8 cellular contexts compared by ENCODE assay signal in genomic region chr3:58010562-58010961, GRCh38. TPM values are rescaled to one million over a fixed set of nuclear protein-coding genes. Genes with fewer than 3 reads are reported as not detected.
DNase-seq lines count a peak whose midpoint lies in the region; ATAC-seq, FAIRE-seq and TF ChIP-seq lines count a peak whose summit lies in the region.

No MANE protein-coding gene starts in this region.

- peaks cover 43% of the 10 kb centered on the region for H3K4me1 Mint-ChIP-seq in activated CD4-positive, alpha-beta T cell treated with anti-CD3 and anti-CD28 coated beads for 36 hours

- H3K27ac Mint-ChIP-seq in activated CD4-positive, alpha-beta T cell treated with anti-CD3 and anti-CD28 coated beads for 36 hours: no peak overlapping the region

- no peaks in the 10 kb centered on the region for H3K27me3 Mint-ChIP-seq in activated CD4-positive, alpha-beta T cell treated with anti-CD3 and anti-CD28 coated beads for 36 hours

- H3K4me1 ChIP-seq in ascending aorta (peaks cover 8 to 38% of the 10 kb centered on the region in 2 donors), keratinocyte (ENCODE audit: control insufficient read depth, extremely low read depth, insufficient read depth, low read length) (peaks cover 58% of the 10 kb centered on the region), stomach smooth muscle (ENCODE audit: control insufficient read depth, insufficient read depth, low read length) (peaks cover 49% of the 10 kb centered on the region)

- peak overlapping the region; percentile 88 for H3K4me3 Mint-ChIP-seq in activated CD4-positive, alpha-beta T cell treated with anti-CD3 and anti-CD28 coated beads for 36 hours

- H3K27ac ChIP-seq in ascending aorta (peak overlapping the region; percentile 80 to 87), keratinocyte (ENCODE audit: control insufficient read depth, insufficient read depth, low read length) (peak overlapping the region; percentile 11), stomach smooth muscle (ENCODE audit: low read length) (peak overlapping the region; percentile 31)

- intact Hi-C loops in activated CD4-positive, alpha-beta T cell treated with anti-CD3 and anti-CD28 coated beads for 36 hours (cut with DNase I, micrococcal nuclease): no loop called here
- intact Hi-C loops in ascending aorta (cut with DNase I): loop anchor here (5.0 kb wide), 1 partner anchor 42 kb away; no protein-coding TSS in a partner anchor

- no peak overlapping the region for H2AFZ ChIP-seq in keratinocyte (ENCODE audit: control insufficient read depth, low read length)

- H3K4me2 ChIP-seq in keratinocyte (ENCODE audit: control insufficient read depth, extremely low read depth, insufficient read depth, low read depth, low read length): peak overlapping the region; percentile 100

- H3K4me3 ChIP-seq in ascending aorta (peak overlapping the region; percentile 85 to 100), keratinocyte (ENCODE audit: control insufficient read depth in 2 of 3, extremely low read depth in 1 of 3, insufficient read depth in 2 of 3, low read depth in 1 of 3, low read length in 3 of 3) (peak overlapping the region; percentile 81 to 94 (median 93)), stomach smooth muscle (ENCODE audit: low read length in 2 of 2) (peak overlapping the region; percentile 37 to 100)

- in situ Hi-C loops in G401 (cut with HindIII; ENCODE audit: low sequenced_read_pairs): no loop called here

- POLR2A ChIA-PET in activated CD4-positive, alpha-beta T cell treated with anti-CD3 and anti-CD28 coated beads for 36 hours (lab: Charles Lee): no interaction called here

- H3K9me3 ChIP-seq in ascending aorta (no peaks in the 10 kb centered on the region), keratinocyte (ENCODE audit: control insufficient read depth, low read depth, low read length) (no peaks in the 10 kb centered on the region), stomach smooth muscle (ENCODE audit: control insufficient read depth in 2 of 2, low read length in 2 of 2) (no peaks in the 10 kb centered on the region)

- ATAC-seq in activated CD4-positive, alpha-beta T cell treated with anti-CD3 and anti-CD28 coated beads for 36 hours: no peak

- FAIRE-seq in keratinocyte (lab: Jason Lieb, UNC): no peak

- no peaks in the 10 kb centered on the region for H3K9me3 Mint-ChIP-seq in activated CD4-positive, alpha-beta T cell treated with anti-CD3 and anti-CD28 coated beads for 36 hours (ENCODE audit: low read depth)

- no peak for DNase-seq in activated CD4-positive, alpha-beta T cell treated with anti-CD3 and anti-CD28 coated beads for 36 hours
- DNase-seq in activated CD4-positive, alpha-beta T cell treated with anti-CD3 and anti-CD28 coated beads, Interleukin-2, amount 50 U/mL, for 48 hours: no peak
- DNase-seq in ascending aorta (ENCODE audit: low spot score in 2 of 2) (no peak), keratinocyte (ENCODE audit: low read depth, low spot score) (no peak), G401 (ENCODE audit: low spot score) (no peak), GM19240 (ENCODE audit: insufficient read length, low spot score) (no peak), NCI-H2227 (lab: John Stamatoyannopoulos, UW; ENCODE audit: unreplicated experiment) (no peak)

- H3K36me3 Mint-ChIP-seq in activated CD4-positive, alpha-beta T cell treated with anti-CD3 and anti-CD28 coated beads for 36 hours (ENCODE audit: low read depth): no peaks in the 10 kb centered on the region

- H3K79me2 ChIP-seq in keratinocyte (ENCODE audit: control insufficient read depth, insufficient read depth, low read length): peaks cover 77% of the 10 kb centered on the region

- dilution Hi-C loops in keratinocyte (cut with MboI; ENCODE audit: extremely low pct_ligation_motif_present, low sequenced_read_pairs): no loop called here

- H3K27me3 ChIP-seq in ascending aorta (no peaks in the 10 kb centered on the region), keratinocyte (ENCODE audit: control insufficient read depth, extremely low read depth, insufficient read depth, low read length) (no peaks in the 10 kb centered on the region), stomach smooth muscle (ENCODE audit: control insufficient read depth in 1 of 2, insufficient read depth in 2 of 2, low read length in 2 of 2) (no peaks in the 10 kb centered on the region)

- H3K36me3 ChIP-seq in ascending aorta: no peaks in the 10 kb centered on the region
- H3K36me3 ChIP-seq in keratinocyte (ENCODE audit: control insufficient read depth in 2 of 2, extremely low read depth in 1 of 2, insufficient read depth in 2 of 2, low read length in 2 of 2): peaks cover 14 to 56% of the 10 kb centered on the region in 2 experiments
- H3K36me3 ChIP-seq in stomach smooth muscle (ENCODE audit: control insufficient read depth in 2 of 2, insufficient read depth in 2 of 2, low read length in 2 of 2): peaks cover 0 to 2% of the 10 kb centered on the region in 2 donors

- CTCF ChIA-PET in activated CD4-positive, alpha-beta T cell treated with anti-CD3 and anti-CD28 coated beads for 36 hours (lab: Charles Lee): interaction anchor here (1.4 to 4.6 kb wide), 3 partner anchors 8 to 108 kb away, joined by 3 to 22 read pairs (median 6); no protein-coding TSS in a partner anchor

- H3K9me1 ChIP-seq in keratinocyte (ENCODE audit: control insufficient read depth, extremely low read depth, insufficient read depth, low read length): peaks cover 12% of the 10 kb centered on the region

- H4K20me1 ChIP-seq in keratinocyte (ENCODE audit: control insufficient read depth, extremely low read depth, insufficient read depth, low read length): peaks cover 62% of the 10 kb centered on the region

- H3K9ac ChIP-seq in keratinocyte (ENCODE audit: control insufficient read depth, extremely low read depth, insufficient read depth, low read length) (peak overlapping the region; percentile 85), stomach smooth muscle (ENCODE audit: low read length in 2 of 2) (peak overlapping the region in 1 of 2 donors; percentile 47)

- TF ChIP-seq CTCF in ascending aorta (IDR thresholded peaks at IDR 0.05): no peak
- TF ChIP-seq CTCF in keratinocyte (optimal IDR thresholded peaks at IDR 0.05 in 1 of 3, IDR thresholded peaks at IDR 0.05 in 1 of 3, conservative IDR thresholded peaks at IDR 0.05 in 1 of 3; ENCODE audit: extremely low read depth in 1 of 3, insufficient read depth in 2 of 3, low read length in 3 of 3): no peak

RNA-seq across cellular contexts. Expression of gene FLNB, which starts 2.3 kb away (rescaled TPM):
- 10 to 100 TPM; 25.4 to 29.1 TPM for total RNA-seq in activated CD4-positive, alpha-beta T cell treated with anti-CD3 and anti-CD28 coated beads for 36 hours
- 144 TPM for total RNA-seq in ascending aorta
- 271 to 566 TPM (median 289 TPM) in 3 replicates for polyA plus RNA-seq in keratinocyte
- polyA plus RNA-seq in keratinocyte (2011; ENCODE audit: low read depth): 139 TPM
- polyA plus RNA-seq in keratinocyte (2011; cell fraction: cytosol; rRNA removed): 224 and 242 TPM in 2 replicates
- 1,762 and 1,792 TPM in 2 replicates for polyA plus RNA-seq in keratinocyte (2011; cell fraction: nucleus; rRNA removed)
- 243 and 645 TPM in 2 replicates for polyA plus RNA-seq in keratinocyte (2012; ENCODE audit: low replicate concordance)
- 1,184 to 1,540 TPM (median 1,356 TPM) in 3 replicates for polyA minus RNA-seq in keratinocyte
- polyA minus RNA-seq in keratinocyte (2011; cell fraction: cytosol; rRNA and poly(A)+ RNA removed): 873 TPM
- 2,395 and 3,178 TPM in 2 replicates for polyA minus RNA-seq in keratinocyte (2011; cell fraction: nucleus; rRNA and poly(A)+ RNA removed)
- 140 and 146 TPM in 2 replicates for total RNA-seq in G401 (2014; rRNA removed; shearing (Covaris generic))

Comparison
In these comparisons a context has a peak if more than half of its experiments do, and no peak if none do; other contexts are left out.
1. H3K27ac ChIP-seq: peak in every context shown above with its lines; median percentile 84 in ascending aorta; 31 in stomach smooth muscle; 11 in keratinocyte.